In genomic region chr13:33081666-33082065, GRCh38 we compare ENCODE assay signal across 23 cellular contexts.
"Had no signal": no experiment of that assay in that cellular context is flagged by ENCODE, and none has a peak within 500 bp of the region (broad histone marks: within the 10 kb centered on the region; RNA-seq: fewer than 3 reads in every experiment).

No MANE protein-coding gene starts in this region.

- ATAC-seq: activated CD4-positive, alpha-beta T cell treated with anti-CD3 and anti-CD28 coated beads for 36 hours; activated CD8-positive, alpha-beta memory T cell treated with anti-CD3 and anti-CD28 coated beads, Interleukin-2, amount 10 ng/mL, durations not matched to agents 7 days and 5 days; activated CD8-positive, alpha-beta T cell treated with anti-CD3 and anti-CD28 coated beads, Interleukin-2, amount 10 ng/mL, durations not matched to agents 7 days and 5 days; activated naive CD8-positive, alpha-beta T cell treated with anti-CD3 and anti-CD28 coated beads, Interleukin-2, amount 50 U/mL, for 24 hours; left colon; right cardiac atrium; stimulated activated naive B cell treated with anti-CD40 and anti-IgM and Interleukin-4, amounts not matched to agents 10 μg/mL and 1 μg/mL and 100 μg/mL, for 72 hours had no signal

- H3K79me2 ChIP-seq: parathyroid adenoma had no signal

- DNase-seq: activated CD4-positive, alpha-beta T cell treated with anti-CD3 and anti-CD28 coated beads for 36 hours; activated CD4-positive, CD25-positive, alpha-beta regulatory T cell; activated CD8-positive, alpha-beta memory T cell treated with anti-CD3 and anti-CD28 coated beads, Interleukin-2, amount 10 ng/mL, durations not matched to agents 7 days and 5 days; activated CD8-positive, alpha-beta T cell treated with anti-CD3 and anti-CD28 coated beads, Interleukin-2, amount 10 ng/mL, durations not matched to agents 7 days and 5 days; activated naive CD8-positive, alpha-beta T cell treated with anti-CD3 and anti-CD28 coated beads, Interleukin-2, amount 50 U/mL, for 24 hours; activated T-cell treated with anti-CD3 and anti-CD28 coated beads, Interleukin-2, amount 50 U/mL, for 48 hours; amygdala; caudate nucleus; endodermal cell; esophagus squamous epithelium; islet precursor cell; left colon; mammary epithelial cell; right cardiac atrium; stimulated activated CD4-positive, alpha-beta T cell treated with anti-CD3 and anti-CD28 coated beads, Interleukin-15, amount 100 ng/mL, for 24 hours; stimulated activated CD4-positive, alpha-beta T cell treated with anti-CD3 and anti-CD28 coated beads, Interleukin-2, amount 100 ng/mL, for 24 hours; stimulated activated naive B cell treated with anti-CD40 and anti-IgM and Interleukin-4, amounts not matched to agents 10 μg/mL and 1 μg/mL and 100 μg/mL, for 72 hours; stomach; thyroid gland; upper lobe of left lung had no signal

- H3K9me3 Mint-ChIP-seq: activated naive CD4-positive, alpha-beta T cell treated with anti-CD3 and anti-CD28 coated beads, Interleukin-2, amount 50 U/mL, for 24 hours; activated naive CD8-positive, alpha-beta T cell treated with anti-CD3 and anti-CD28 coated beads, Interleukin-2, amount 50 U/mL, for 24 hours; activated T-helper 2 cell treated with anti-CD3 and anti-CD28 coated beads, Interferon-gamma antibody, Interleukin-2, Interleukin-4, amounts not matched to agents 10 μg/mL and 5 μg/mL and 100 μg/mL, durations not matched to agents 14 hours and 24 hours and 36 hours; endodermal cell had no signal

- H3K4me3 Mint-ChIP-seq: activated CD4-positive, alpha-beta T cell treated with anti-CD3 and anti-CD28 coated beads for 36 hours; activated CD8-positive, alpha-beta memory T cell treated with anti-CD3 and anti-CD28 coated beads, Interleukin-2, amount 10 ng/mL, durations not matched to agents 7 days and 5 days; activated CD8-positive, alpha-beta T cell treated with anti-CD3 and anti-CD28 coated beads, Interleukin-2, amount 10 ng/mL, durations not matched to agents 7 days and 5 days; activated naive CD4-positive, alpha-beta T cell treated with anti-CD3 and anti-CD28 coated beads, Interleukin-2, amount 50 U/mL, for 24 hours; activated naive CD8-positive, alpha-beta T cell treated with anti-CD3 and anti-CD28 coated beads, Interleukin-2, amount 50 U/mL, for 24 hours; endodermal cell; stimulated activated naive B cell treated with anti-CD40 and anti-IgM and Interleukin-4, amounts not matched to agents 10 μg/mL and 1 μg/mL and 100 μg/mL, for 72 hours had no signal

- H3K4me3 ChIP-seq: esophagus squamous epithelium, stomach, thyroid gland, upper lobe of left lung had no signal

- H3K4me1 ChIP-seq: esophagus squamous epithelium, parathyroid adenoma, stomach, thyroid gland had no signal

- H3K27ac Mint-ChIP-seq: activated CD4-positive, alpha-beta T cell treated with anti-CD3 and anti-CD28 coated beads for 36 hours; activated CD8-positive, alpha-beta memory T cell treated with anti-CD3 and anti-CD28 coated beads, Interleukin-2, amount 10 ng/mL, durations not matched to agents 7 days and 5 days; activated CD8-positive, alpha-beta T cell treated with anti-CD3 and anti-CD28 coated beads, Interleukin-2, amount 10 ng/mL, durations not matched to agents 7 days and 5 days; activated naive CD4-positive, alpha-beta T cell treated with anti-CD3 and anti-CD28 coated beads, Interleukin-2, amount 50 U/mL, for 24 hours; activated naive CD8-positive, alpha-beta T cell treated with anti-CD3 and anti-CD28 coated beads, Interleukin-2, amount 50 U/mL, for 24 hours; activated T-helper 2 cell treated with anti-CD3 and anti-CD28 coated beads, Interferon-gamma antibody, Interleukin-2, Interleukin-4, amounts not matched to agents 10 μg/mL and 5 μg/mL and 100 μg/mL, durations not matched to agents 14 hours and 24 hours and 36 hours; endodermal cell; stimulated activated naive B cell treated with anti-CD40 and anti-IgM and Interleukin-4, amounts not matched to agents 10 μg/mL and 1 μg/mL and 100 μg/mL, for 72 hours had no signal

- H3K9ac ChIP-seq: parathyroid adenoma had no signal

- H3K36me3 Mint-ChIP-seq: activated CD8-positive, alpha-beta memory T cell treated with anti-CD3 and anti-CD28 coated beads, Interleukin-2, amount 10 ng/mL, durations not matched to agents 7 days and 5 days; activated naive CD4-positive, alpha-beta T cell treated with anti-CD3 and anti-CD28 coated beads, Interleukin-2, amount 50 U/mL, for 24 hours; stimulated activated naive B cell treated with anti-CD40 and anti-IgM and Interleukin-4, amounts not matched to agents 10 μg/mL and 1 μg/mL and 100 μg/mL, for 72 hours had no signal

- H3K9me3 ChIP-seq: esophagus squamous epithelium, stomach, thyroid gland, upper lobe of left lung had no signal

- H3K27ac ChIP-seq: esophagus squamous epithelium, parathyroid adenoma, stomach, thyroid gland had no signal

- H3K27me3 ChIP-seq: esophagus squamous epithelium, stomach, thyroid gland, upper lobe of left lung had no signal

- H3K36me3 ChIP-seq: esophagus squamous epithelium, stomach, thyroid gland, upper lobe of left lung had no signal

- H3K4me1 Mint-ChIP-seq: activated CD8-positive, alpha-beta memory T cell treated with anti-CD3 and anti-CD28 coated beads, Interleukin-2, amount 10 ng/mL, durations not matched to agents 7 days and 5 days; activated naive CD4-positive, alpha-beta T cell treated with anti-CD3 and anti-CD28 coated beads, Interleukin-2, amount 50 U/mL, for 24 hours; activated naive CD8-positive, alpha-beta T cell treated with anti-CD3 and anti-CD28 coated beads, Interleukin-2, amount 50 U/mL, for 24 hours; endodermal cell had no signal
